ENCODE assay signal across 7 cellular contexts in the genomic region with DNA sequence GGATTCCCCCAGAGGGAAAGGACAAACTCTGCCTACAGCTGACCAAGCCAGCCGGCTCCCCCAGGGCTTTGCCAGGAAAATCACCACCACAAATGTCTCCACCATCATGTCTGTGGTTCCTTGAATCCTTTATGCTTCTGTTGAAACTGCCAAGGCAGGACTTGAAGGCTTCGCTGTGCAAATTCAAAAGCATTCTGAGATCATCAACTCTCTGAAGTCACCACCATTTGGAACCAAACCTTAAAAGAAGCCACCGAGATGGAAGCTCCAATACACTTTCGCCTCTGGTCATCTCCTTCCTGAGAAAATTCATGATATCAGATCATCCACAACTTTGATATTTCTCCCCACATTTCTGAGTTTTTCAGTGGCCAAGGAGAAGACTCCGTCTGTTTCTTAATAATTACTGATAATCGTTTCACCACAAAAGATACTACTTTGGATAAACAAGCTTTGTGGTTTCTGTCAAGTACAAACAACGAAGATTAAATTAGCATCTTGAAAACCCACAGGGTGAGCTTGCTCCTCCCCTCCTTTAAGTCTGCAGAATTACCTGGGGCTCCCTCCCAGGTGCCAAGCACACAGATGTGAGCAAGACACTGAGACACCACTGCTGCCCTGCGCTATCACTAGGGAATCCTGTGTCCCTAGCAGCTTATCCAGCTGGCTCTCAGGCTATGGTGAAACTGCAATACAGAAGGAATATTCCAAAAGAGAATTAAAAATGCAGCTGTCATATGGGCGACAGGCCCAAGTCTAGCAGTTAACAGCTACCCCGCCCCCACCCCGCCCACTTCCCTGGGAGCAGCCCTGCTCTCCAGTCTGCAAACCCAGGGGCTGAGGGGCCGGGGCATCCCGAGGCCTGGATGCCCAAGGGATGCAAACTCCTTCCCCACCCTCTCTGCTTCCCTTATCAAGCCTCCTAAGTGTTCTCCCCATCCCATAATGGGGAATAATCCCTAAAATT.
DNase-seq lines count a peak whose midpoint lies in the region; ATAC-seq, FAIRE-seq and TF ChIP-seq lines count a peak whose summit lies in the region.

No MANE protein-coding gene starts in this region.

- H3K27ac ChIP-seq in GM23338 (ENCODE audit: low read depth) (no peak overlapping the region), OCI-LY1 (ENCODE audit: low read depth, low read length, poor library complexity, severe bottlenecking) (peak overlapping the region; percentile 98), small intestine (ENCODE audit: low read depth in 1 of 2, low read length in 1 of 2) (peak overlapping the region; percentile 75 to 84)

- ATAC-seq in GM23338: no peak
- ATAC-seq in GM18873 (IDR thresholded peaks at IDR 0.05; ENCODE audit: low FRiP score, unreplicated experiment): no peak

- FAIRE-seq in small intestine (lab: Jason Lieb, UNC): no peak

- no peak overlapping the region for H3K4me3 Mint-ChIP-seq in GM23338

- H3K9me3 ChIP-seq in OCI-LY1 (ENCODE audit: low read length) (no peaks in the 10 kb centered on the region), small intestine (ENCODE audit: control insufficient read depth, low read depth) (no peaks in the 10 kb centered on the region)

- TF ChIP-seq CTCF in GM23338 (conservative IDR thresholded peaks at IDR 0.05; ENCODE audit: low read depth in 2 of 2) (no peak), OCI-LY1 (IDR thresholded peaks at IDR 0.05; ENCODE audit: low read length) (no peak)

- H3K9ac ChIP-seq in OCI-LY1 (ENCODE audit: low read length): peak overlapping the region; percentile 62

- H3K4me1 ChIP-seq in GM23338 (ENCODE audit: insufficient read depth): peaks cover 16% of the 10 kb centered on the region
- H3K4me1 ChIP-seq in OCI-LY1 (ENCODE audit: insufficient read depth, low read length, severe bottlenecking): peaks cover 37% of the 10 kb centered on the region
- no peaks in the 10 kb centered on the region for H3K4me1 ChIP-seq in small intestine (ENCODE audit: control insufficient read depth in 2 of 2, insufficient read depth in 1 of 2, low read depth in 1 of 2, low read length in 1 of 2)

- H3K36me3 ChIP-seq in GM23338 (ENCODE audit: insufficient read depth) (no peaks in the 10 kb centered on the region), OCI-LY1 (ENCODE audit: insufficient read depth, low read length) (no peaks in the 10 kb centered on the region), small intestine (ENCODE audit: control insufficient read depth in 2 of 2, insufficient read depth in 2 of 2, low read length in 2 of 2) (no peaks in the 10 kb centered on the region)

- no peak for DNase-seq in GM23338 (ENCODE audit: low spot score)
- DNase-seq in erythroblast (lab: John Stamatoyannopoulos, UW): peak; percentile 2 to 6
- peak; percentile 24 for DNase-seq in small intestine
- DNase-seq in LoVo (ENCODE audit: low spot score): no peak
- no peak for DNase-seq in foreskin melanocyte

- H3K79me2 ChIP-seq in GM23338 (replicated peaks; ENCODE audit: insufficient read depth): no peaks in the 10 kb centered on the region
- no peaks in the 10 kb centered on the region for H3K79me2 ChIP-seq in OCI-LY1 (ENCODE audit: insufficient read depth, low read length)

- no peaks in the 10 kb centered on the region for H3K36me3 Mint-ChIP-seq in GM23338 (ENCODE audit: low read depth)

- H3F3A ChIP-seq in GM23338 (replicated peaks; ENCODE audit: low read depth): no peaks in the 10 kb centered on the region
- no peaks in the 10 kb centered on the region; the same call in 1 of the 2 replicates for H3F3A ChIP-seq in OCI-LY1 (ENCODE audit: insufficient read depth, low read length)

- H4K20me1 ChIP-seq in GM23338 (replicated peaks; ENCODE audit: insufficient read depth) (no peaks in the 10 kb centered on the region), OCI-LY1 (ENCODE audit: insufficient read depth, low read length) (no peaks in the 10 kb centered on the region)

- peak overlapping the region; percentile 57; the same call in 1 of the 2 replicates for H3K4me2 ChIP-seq in GM23338
- peak overlapping the region; percentile 62 for H3K4me2 ChIP-seq in OCI-LY1 (ENCODE audit: low read length)

- no peaks in the 10 kb centered on the region for H3K9me2 ChIP-seq in GM23338 (ENCODE audit: insufficient read depth)
- no peaks in the 10 kb centered on the region for H3K9me2 ChIP-seq in OCI-LY1 (ENCODE audit: low read depth, low read length)

- H3K27me3 Mint-ChIP-seq in GM23338 (ENCODE audit: insufficient read depth, low read depth, poor library complexity): peaks cover 17% of the 10 kb centered on the region

- H3K27ac Mint-ChIP-seq in GM23338: no peak overlapping the region

- H3K9me3 Mint-ChIP-seq in GM23338: no peaks in the 10 kb centered on the region; the same call in 2 of the 3 replicates

- H3K4me1 Mint-ChIP-seq in GM23338: peaks cover 34% of the 10 kb centered on the region

- H3K4me3 ChIP-seq in GM23338 (no peak overlapping the region), OCI-LY1 (ENCODE audit: low read depth, low read length, poor library complexity, severe bottlenecking) (peak overlapping the region; percentile 28), small intestine (ENCODE audit: low read depth in 1 of 2, low read length in 2 of 2) (no peak overlapping the region)

- WGBS in small intestine, 3 donors: 46 to 73% (median 47%) methylated on average over 11 to 13 of the region's 13 CpGs

- TF ChIP-seq POLR2A in erythroblast (IDR thresholded peaks at IDR 0.05; ENCODE audit: low read length): no peak

- H2AFZ ChIP-seq in GM23338 (no peak overlapping the region), OCI-LY1 (ENCODE audit: low read length) (no peak overlapping the region)

- H3K27me3 ChIP-seq in GM23338 (ENCODE audit: insufficient read depth): no peaks in the 10 kb centered on the region
- no peaks in the 10 kb centered on the region for H3K27me3 ChIP-seq in OCI-LY1 (ENCODE audit: insufficient read depth, low read length)
- no peaks in the 10 kb centered on the region for H3K27me3 ChIP-seq in small intestine (ENCODE audit: control insufficient read depth in 2 of 2, insufficient read depth in 2 of 2, low read length in 2 of 2)

TF ChIP-seq in GM23338, 12 proteins besides CTCF, POLR2A, EP300 and RAD21 (continues in another document):
- TF ChIP-seq EZH2phosphoT487 (IDR thresholded peaks at IDR 0.05; ENCODE audit: unreplicated experiment) (no peak), STAT1 (IDR thresholded peaks at IDR 0.05; ENCODE audit: unreplicated experiment) (no peak), CREB1 (CRISPR knock-in tag; IDR thresholded peaks at IDR 0.05; ENCODE audit: low read depth) (no peak), EZH2 (IDR thresholded peaks at IDR 0.05; ENCODE audit: low read depth, unreplicated experiment) (no peak), ZNF114 (CRISPR knock-in tag; IDR thresholded peaks at IDR 0.05) (no peak), NANOG (IDR thresholded peaks at IDR 0.05; ENCODE audit: borderline replicate concordance) (no peak)
- TF ChIP-seq, protein P1, sequence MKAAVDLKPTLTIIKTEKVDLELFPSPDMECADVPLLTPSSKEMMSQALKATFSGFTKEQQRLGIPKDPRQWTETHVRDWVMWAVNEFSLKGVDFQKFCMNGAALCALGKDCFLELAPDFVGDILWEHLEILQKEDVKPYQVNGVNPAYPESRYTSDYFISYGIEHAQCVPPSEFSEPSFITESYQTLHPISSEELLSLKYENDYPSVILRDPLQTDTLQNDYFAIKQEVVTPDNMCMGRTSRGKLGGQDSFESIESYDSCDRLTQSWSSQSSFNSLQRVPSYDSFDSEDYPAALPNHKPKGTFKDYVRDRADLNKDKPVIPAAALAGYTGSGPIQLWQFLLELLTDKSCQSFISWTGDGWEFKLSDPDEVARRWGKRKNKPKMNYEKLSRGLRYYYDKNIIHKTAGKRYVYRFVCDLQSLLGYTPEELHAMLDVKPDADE (IDR thresholded peaks at IDR 0.05): no peak

Comparison
In these comparisons a context has a peak if more than half of its experiments do, and no peak if none do; other contexts are left out.
1. DNase-seq: peak in erythroblast (2 of 2) and small intestine (single experiment); none in GM23338 (single experiment), LoVo (single experiment) and foreskin melanocyte (single experiment).